ENCODE assay signal across 22 cellular contexts in the genomic region with DNA sequence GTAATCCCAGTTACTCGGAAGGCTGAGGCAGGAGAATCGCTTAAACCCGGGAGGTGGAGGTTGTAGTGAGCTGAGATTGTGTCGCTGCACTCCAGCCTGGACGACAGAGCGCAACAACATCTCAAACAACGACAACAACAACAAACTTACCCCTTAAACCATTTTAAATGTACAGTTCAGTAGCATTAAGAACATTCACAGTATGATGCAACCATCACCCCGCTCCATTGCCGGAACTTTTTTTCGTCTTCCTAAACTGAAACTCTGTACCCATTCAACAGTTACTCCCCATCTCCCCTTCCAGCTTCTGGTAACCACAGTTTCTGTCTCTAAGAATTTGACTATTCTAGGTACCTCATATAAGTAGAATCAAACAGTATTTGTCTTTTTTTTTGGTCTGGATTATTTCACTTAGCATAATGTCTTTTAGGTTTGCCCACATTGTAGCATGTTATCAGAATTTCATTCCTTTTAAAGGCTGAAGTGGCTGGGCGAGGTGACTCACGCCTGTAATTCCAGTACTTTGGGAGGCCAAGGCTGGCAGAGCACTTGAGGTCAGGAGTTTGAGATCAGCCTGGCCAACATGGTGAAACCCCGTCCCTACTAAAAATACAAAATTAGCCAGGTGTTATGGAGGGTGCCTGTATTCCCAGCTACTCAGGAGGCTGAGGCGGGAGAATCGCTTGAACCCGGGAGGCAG. TPM values are rescaled to one million over a fixed set of nuclear protein-coding genes. Genes with fewer than 3 reads are reported as not detected.
DNase-seq lines count a peak whose midpoint lies in the region; ATAC-seq, FAIRE-seq and TF ChIP-seq lines count a peak whose summit lies in the region.
"Had no signal": no experiment of that assay in that cellular context is flagged by ENCODE, and none has a peak within 500 bp of the region (broad histone marks: within the 10 kb centered on the region; RNA-seq: fewer than 3 reads in every experiment).

No MANE protein-coding gene starts in this region.

- H3K27me3 ChIP-seq in astrocyte (ENCODE audit: insufficient read depth, low read length) (peaks cover 4% of the 10 kb centered on the region), H7 (ENCODE audit: control insufficient read depth, insufficient read depth, low read length) (no peaks in the 10 kb centered on the region)
- H3K27me3 ChIP-seq: esophagus squamous epithelium, testis had no signal

- no peak for TF ChIP-seq CTCF in astrocyte (IDR thresholded peaks at IDR 0.05; ENCODE audit: insufficient read depth, low read depth, low read length)

- peak overlapping the region; percentile 96 for H3K27ac Mint-ChIP-seq in activated naive CD4-positive, alpha-beta T cell treated with anti-CD3 and anti-CD28 coated beads, Interleukin-2, amount 50 U/mL, for 24 hours
- H3K27ac Mint-ChIP-seq in T-cell (peak overlapping the region; percentile 82 to 87), astrocyte (ENCODE audit: unreplicated experiment) (no peak overlapping the region)
- H3K27ac Mint-ChIP-seq: brain; CD4-positive, alpha-beta T cell; effector memory CD8-positive, alpha-beta T cell had no signal

- no peak overlapping the region for H3K4me3 ChIP-seq in astrocyte (ENCODE audit: insufficient read depth, low read depth, low read length)
- no peak overlapping the region for H3K4me3 ChIP-seq in H7 (ENCODE audit: insufficient read depth, low read depth, low read length)
- H3K4me3 ChIP-seq: esophagus squamous epithelium, left ventricle myocardium inferior, psoas muscle, testis had no signal

- no peaks in the 10 kb centered on the region for H3K27me3 Mint-ChIP-seq in activated naive CD4-positive, alpha-beta T cell treated with anti-CD3 and anti-CD28 coated beads, Interleukin-2, amount 50 U/mL, for 24 hours
- H3K27me3 Mint-ChIP-seq in T-cell (no peaks in the 10 kb centered on the region), astrocyte (ENCODE audit: low read depth, unreplicated experiment) (peaks cover 2% of the 10 kb centered on the region)
- H3K27me3 Mint-ChIP-seq: CD4-positive, alpha-beta T cell had no signal

- H2AFZ ChIP-seq in astrocyte (ENCODE audit: low read depth, low read length) = no peak overlapping the region

- no peak overlapping the region for H3K4me2 ChIP-seq in astrocyte (ENCODE audit: low read length)

- H3K9ac ChIP-seq in astrocyte (ENCODE audit: low read length) = no peak overlapping the region

- no peaks in the 10 kb centered on the region for H3K9me3 Mint-ChIP-seq in activated naive CD4-positive, alpha-beta T cell treated with anti-CD3 and anti-CD28 coated beads, Interleukin-2, amount 50 U/mL, for 24 hours
- H3K9me3 Mint-ChIP-seq in T-cell (peaks cover 2 to 7% (median 4%) of the 10 kb centered on the region in 3 donors), astrocyte (ENCODE audit: unreplicated experiment) (peaks cover 3% of the 10 kb centered on the region)

- CTCF ChIA-PET in T-cell (lab: Charles Lee) = interaction anchor here in 1 of 2 donors (0.6 kb wide), 1 partner anchor 38 kb away, joined by 3 read pairs; no protein-coding TSS in a partner anchor

- DNase-seq in activated naive CD4-positive, alpha-beta T cell treated with Interleukin-2 at 50 U/mL for 16 hours = no peak
- no peak for DNase-seq in T-cell
- DNase-seq in astrocyte (ENCODE audit: low read depth) = peak; percentile 17
- no peak for DNase-seq in NCI-H2029 (lab: John Stamatoyannopoulos, UW)
- no peak for DNase-seq in H7
- DNase-seq: activated effector memory CD4-positive, alpha-beta T cell treated with anti-CD3 and anti-CD28 coated beads, Interleukin-2, amount 50 U/mL, for 16 hours; CD4-positive, alpha-beta T cell; DMS79 treated with DMSO at 0.1 percent for 48 hours; effector memory CD8-positive, alpha-beta T cell; esophagus squamous epithelium; glutamatergic neuron; left ventricle myocardium inferior; midbrain; NCI-H524; psoas muscle; stimulated activated CD8-positive, alpha-beta memory T cell treated with anti-CD3 and anti-CD28 coated beads, Interleukin-4, amount 100 ng/mL, for 48 hours; testis had no signal

- no peaks in the 10 kb centered on the region for H3K4me1 ChIP-seq in astrocyte (ENCODE audit: insufficient read depth, low read length)
- H3K4me1 ChIP-seq: left ventricle myocardium inferior, psoas muscle, testis had no signal

- POLR2A ChIA-PET in T-cell (lab: Charles Lee) = interaction anchor here in 1 of 2 donors (0.7 kb wide), 1 partner anchor 14 kb away, joined by 6 read pairs; no protein-coding TSS in a partner anchor

- peaks cover 21% of the 10 kb centered on the region for H3K36me3 Mint-ChIP-seq in activated naive CD4-positive, alpha-beta T cell treated with anti-CD3 and anti-CD28 coated beads, Interleukin-2, amount 50 U/mL, for 24 hours
- H3K36me3 Mint-ChIP-seq in T-cell (peaks cover 39% of the 10 kb centered on the region), astrocyte (ENCODE audit: low read depth, unreplicated experiment) (no peaks in the 10 kb centered on the region)
- H3K36me3 Mint-ChIP-seq: brain had no signal

- no peaks in the 10 kb centered on the region for H3K79me2 ChIP-seq in astrocyte (ENCODE audit: insufficient read depth, low read length)

- no peaks in the 10 kb centered on the region for H3K9me3 ChIP-seq in astrocyte (ENCODE audit: insufficient read depth, low read depth, low read length)
- H3K9me3 ChIP-seq: esophagus squamous epithelium, psoas muscle, testis had no signal

- peaks cover 84% of the 10 kb centered on the region for H3K4me1 Mint-ChIP-seq in activated naive CD4-positive, alpha-beta T cell treated with anti-CD3 and anti-CD28 coated beads, Interleukin-2, amount 50 U/mL, for 24 hours
- H3K4me1 Mint-ChIP-seq in T-cell = peaks cover 69 to 93% (median 74%) of the 10 kb centered on the region in 3 donors
- H3K4me1 Mint-ChIP-seq in astrocyte (ENCODE audit: low read depth, unreplicated experiment) = peaks cover 4% of the 10 kb centered on the region

- peak overlapping the region; percentile 71 for H3K4me3 Mint-ChIP-seq in activated naive CD4-positive, alpha-beta T cell treated with anti-CD3 and anti-CD28 coated beads, Interleukin-2, amount 50 U/mL, for 24 hours
- H3K4me3 Mint-ChIP-seq in T-cell (peak overlapping the region; percentile 7 to 92 (median 67)), astrocyte (ENCODE audit: unreplicated experiment) (no peak overlapping the region)
- H3K4me3 Mint-ChIP-seq: brain, neural crest cell had no signal

- no peak for ATAC-seq in T-cell (replicated peaks in 1 of 4)
- ATAC-seq in HG03571 (IDR thresholded peaks at IDR 0.05; ENCODE audit: unreplicated experiment) = no peak
- ATAC-seq: effector memory CD8-positive, alpha-beta T cell; psoas muscle had no signal

- FAIRE-seq in astrocyte (lab: Jason Lieb, UNC) = no peak

- no peaks in the 10 kb centered on the region for H4K20me1 ChIP-seq in astrocyte (ENCODE audit: insufficient read depth, low read length)

- H3K36me3 ChIP-seq in astrocyte (ENCODE audit: insufficient read depth, low read length) (no peaks in the 10 kb centered on the region), H7 (replicated peaks; ENCODE audit: control insufficient read depth, insufficient read depth, low read length) (no peaks in the 10 kb centered on the region)
- H3K36me3 ChIP-seq: esophagus squamous epithelium, left ventricle myocardium inferior had no signal

- no peak overlapping the region for H3K27ac ChIP-seq in astrocyte (ENCODE audit: low read depth, low read length)
- H3K27ac ChIP-seq: esophagus squamous epithelium, left ventricle myocardium inferior, psoas muscle, testis had no signal

RNA-seq across cellular contexts. Expression of a gene that starts 19.6 kb away (rescaled TPM):
- total RNA-seq in T-cell (1 to 10 TPM in 4 of 5 donors, under 1 TPM in 1; 0.95 to 2.8 (median 1.8) TPM), astrocyte (not detected in 2 replicates)
- total RNA-seq in H7 (2014; rRNA removed; shearing (Covaris generic)) = not detected in 2 replicates
- total RNA-seq: esophagus squamous epithelium, HT-29, left ventricle myocardium inferior, neural crest cell, psoas muscle had no signal
